Comparison of ENCODE assay signal across 8 cellular contexts in the genomic region with DNA sequence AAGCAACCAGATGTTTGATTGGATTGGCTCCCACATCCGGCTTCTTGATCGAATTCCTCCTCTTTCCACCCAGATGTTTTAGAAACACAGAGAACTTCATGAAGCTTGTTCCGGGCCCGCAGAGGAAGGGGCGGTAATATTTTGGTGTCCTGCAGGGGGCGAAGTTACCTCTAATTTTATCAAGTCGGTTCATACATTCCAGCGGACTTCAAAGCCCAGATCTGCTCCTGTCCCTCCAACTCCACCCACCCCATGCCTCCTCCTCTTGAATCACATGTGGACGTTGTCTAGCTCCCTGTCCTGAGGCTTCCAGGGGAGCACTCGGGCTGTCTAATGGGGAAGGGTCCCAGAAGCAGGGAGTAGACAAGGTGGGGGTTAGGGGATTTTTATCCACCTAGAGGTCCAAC. TPM values are rescaled to one million over a fixed set of nuclear protein-coding genes. Genes with fewer than 3 reads are reported as not detected.
DNase-seq lines count a peak whose midpoint lies in the region; ATAC-seq and TF ChIP-seq lines count a peak whose summit lies in the region.

No MANE protein-coding gene starts in this region.

- peaks cover 11% of the 10 kb centered on the region for H3K4me1 ChIP-seq in Karpas-422 (ENCODE audit: low read length)

- no peak overlapping the region for H3K4me3 ChIP-seq in GM12865 (ENCODE audit: low read depth, low read length)
- no peak overlapping the region for H3K4me3 ChIP-seq in Karpas-422 (ENCODE audit: low read length)

- H3K27me3 ChIP-seq in Karpas-422 (ENCODE audit: low read length): no peaks in the 10 kb centered on the region

- H3K79me2 ChIP-seq in Karpas-422 (ENCODE audit: low read length): no peaks in the 10 kb centered on the region

- H3K27ac ChIP-seq in Karpas-422 (ENCODE audit: low read length): no peak overlapping the region

- peak; percentile 83 for DNase-seq in GM12865 (ENCODE audit: low read depth)
- peak; percentile 87 for DNase-seq in Karpas-422
- peak; percentile 69 to 75 for DNase-seq in SHP77 (lab: John Stamatoyannopoulos, UW)
- peak; percentile 24 for DNase-seq in activated gamma-delta T cell treated with anti-CD3 and anti-CD28 coated beads, Interleukin-2, amount 50 U/mL, for 16 hours (ENCODE audit: low read depth)
- DNase-seq in glomerular visceral epithelial cell (ENCODE audit: extremely low spot score): peak; percentile 80
- peak; percentile 46 for DNase-seq in pons (ENCODE audit: low spot score)
- no peak for DNase-seq in occipital lobe (lab: John Stamatoyannopoulos, UW)

- H3K9me2 ChIP-seq in Karpas-422 (replicated peaks; ENCODE audit: insufficient read depth, low read length): no peaks in the 10 kb centered on the region

- no peak for ATAC-seq in HG02981 (IDR thresholded peaks at IDR 0.05; ENCODE audit: unreplicated experiment)

- no peaks in the 10 kb centered on the region for H3K9me3 ChIP-seq in Karpas-422 (ENCODE audit: low read length)

- H3K9ac ChIP-seq in Karpas-422 (ENCODE audit: low read length): peak overlapping the region; percentile 39; the same call in 1 of the 2 replicates

- H2AFZ ChIP-seq in Karpas-422 (ENCODE audit: low read length): peak overlapping the region; percentile 62; the same call in 1 of the 2 replicates

- H3K36me3 ChIP-seq in Karpas-422 (ENCODE audit: insufficient read depth, low read length): no peaks in the 10 kb centered on the region

- peak; percentile 51 for TF ChIP-seq CTCF in GM12865 (IDR thresholded peaks at IDR 0.05; ENCODE audit: insufficient read depth, low read depth, low read length, missing control alignments)

- H3K4me2 ChIP-seq in Karpas-422 (ENCODE audit: low read depth, low read length, poor library complexity, severe bottlenecking): no peak overlapping the region

- H4K20me1 ChIP-seq in Karpas-422 (ENCODE audit: insufficient read depth, low read depth, low read length): no peaks in the 10 kb centered on the region; the same call in 1 of the 2 replicates

RNA-seq across cellular contexts. Expression of gene BMP6, which starts 2.9 kb away (rescaled TPM):
- 0.07 TPM in 1 of 2 replicates, not detected in the other for total RNA-seq in Karpas-422 (2014; rRNA removed; shearing (Covaris generic); ENCODE audit: low replicate concordance)
- 6.9 TPM for total RNA-seq in occipital lobe
